Comparison of ENCODE assay signal across 8 cellular contexts in the genomic region with DNA sequence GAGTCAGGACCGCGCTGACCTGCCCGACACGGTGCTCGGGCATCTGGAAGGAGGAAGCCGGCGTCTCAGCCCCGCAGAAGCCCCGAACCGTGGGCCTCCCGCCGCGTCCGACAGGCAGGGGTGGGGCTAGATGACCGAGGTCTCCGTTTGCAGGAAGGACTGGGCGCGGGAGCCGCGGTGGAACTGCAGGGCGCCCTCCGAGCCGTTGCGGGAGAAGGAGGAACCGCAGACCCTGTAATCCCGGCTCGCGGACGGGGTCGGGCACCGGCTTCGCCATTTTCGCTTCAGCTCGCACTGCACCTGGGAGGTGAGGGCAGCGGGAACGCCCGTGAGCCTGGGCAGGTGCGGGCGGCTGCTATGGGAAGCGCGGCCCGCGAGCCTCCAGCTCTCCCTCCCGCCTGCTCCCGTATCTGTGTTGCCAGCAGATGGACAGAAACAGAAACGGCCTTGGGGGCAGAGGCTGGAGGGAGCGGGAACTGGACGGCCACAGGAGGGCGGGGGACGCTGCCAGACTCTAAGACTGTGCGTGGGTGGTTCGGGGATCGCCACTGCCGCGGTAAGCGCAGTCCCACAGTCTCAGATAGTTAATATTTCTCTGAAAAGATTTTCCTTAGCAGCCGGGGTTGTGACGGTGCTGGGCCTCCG.
DNase-seq lines count a peak whose midpoint lies in the region; ATAC-seq, FAIRE-seq and TF ChIP-seq lines count a peak whose summit lies in the region.

No MANE protein-coding gene starts in this region.

- H4K91ac ChIP-seq in H1 (replicated peaks; ENCODE audit: insufficient read length, low read length), result peak overlapping the region; percentile 69

- H3K79me2 ChIP-seq in H1 (ENCODE audit: control insufficient read depth in 1 of 2, insufficient read depth in 2 of 2, low read length in 2 of 2), result no peaks in the 10 kb centered on the region
- H3K79me2 ChIP-seq in mesendoderm (ENCODE audit: control insufficient read depth, insufficient read depth, low read length), result no peaks in the 10 kb centered on the region

- H3K4me3 ChIP-seq in HEK293 (ENCODE audit: low read depth, low read length), result peak overlapping the region; percentile 16
- peak overlapping the region; percentile 50 to 74 (median 64) for H3K4me3 ChIP-seq in H1 (ENCODE audit: extremely low read depth in 1 of 4, insufficient read depth in 2 of 4, low read depth in 3 of 4, low read length in 4 of 4)
- peak overlapping the region; percentile 39 for H3K4me3 ChIP-seq in mesendoderm (ENCODE audit: low read length)
- peak overlapping the region; percentile 29 to 52 (median 39) for H3K4me3 ChIP-seq in transverse colon

- peak; percentile 32 to 37; a peak in 3 of 4 replicates for TF ChIP-seq RAD21 in H1 (IDR thresholded peaks at IDR 0.05 in 1 of 2, conservative IDR thresholded peaks at IDR 0.05 in 1 of 2; ENCODE audit: low read depth in 2 of 2, low read length in 2 of 2)

- peak overlapping the region; percentile 95 for H3K18ac ChIP-seq in H1 (ENCODE audit: extremely low read depth, low read length)
- no peak overlapping the region for H3K18ac ChIP-seq in mesendoderm (ENCODE audit: low read length)

- H3K4me2 ChIP-seq in H1 (ENCODE audit: insufficient read depth in 1 of 2, low read depth in 2 of 2, low read length in 2 of 2), result peak overlapping the region; percentile 64 to 90
- peak overlapping the region; percentile 42 for H3K4me2 ChIP-seq in mesendoderm (ENCODE audit: low read length)

- FAIRE-seq in H1 (lab: Jason Lieb, UNC), result no peak

- H2BK5ac ChIP-seq in H1 (ENCODE audit: low read depth, low read length) (peak overlapping the region; percentile 52; the same call in 1 of the 2 replicates), mesendoderm (ENCODE audit: low read length) (no peak overlapping the region)

- H3K36me3 ChIP-seq in HEK293 (ENCODE audit: control insufficient read depth in 2 of 2, insufficient read depth in 1 of 2, low read length in 2 of 2), result no peaks in the 10 kb centered on the region
- H3K36me3 ChIP-seq in H1 (ENCODE audit: control insufficient read depth in 2 of 4, insufficient read depth in 4 of 4, low read length in 3 of 4), result no peaks in the 10 kb centered on the region; a peak in 1 of 8 replicates
- no peaks in the 10 kb centered on the region for H3K36me3 ChIP-seq in mesendoderm (ENCODE audit: control insufficient read depth, insufficient read depth, low read length)
- no peaks in the 10 kb centered on the region for H3K36me3 ChIP-seq in transverse colon

- no peak overlapping the region; the same call in 1 of the 2 replicates for H2BK12ac ChIP-seq in H1 (ENCODE audit: low read depth, low read length)

- H2AK5ac ChIP-seq in H1 (ENCODE audit: low read depth, low read length) (no peak overlapping the region), mesendoderm (ENCODE audit: low read length) (no peak overlapping the region)

- peak overlapping the region; percentile 63; the same call in 1 of the 2 replicates for H2AFZ ChIP-seq in H1 (ENCODE audit: low read length)

- CTCF ChIA-PET in HEK293 (lab: Yijun Ruan, JAX) (interaction anchor here (0.6 to 0.7 kb wide), 2 partner anchors 13 to 329 kb away, joined by 3 read pairs; no protein-coding TSS in a partner anchor), H1 (lab: Charles Lee; ENCODE audit: partially characterized antibody) (interaction anchor here (0.6 to 4.0 kb wide), 9 partner anchors 9 to 321 kb away, joined by 3 to 15 read pairs (median 5); no protein-coding TSS in a partner anchor)

- no peak for ATAC-seq in HG02840 (IDR thresholded peaks at IDR 0.05; ENCODE audit: low FRiP score, unreplicated experiment)

- H3K9ac ChIP-seq in H1 (replicated peaks in 1 of 4; ENCODE audit: extremely low read depth in 1 of 4, low read depth in 3 of 4, low read length in 3 of 4) (peak overlapping the region in 3 of 4 experiments; percentile 25 to 29 (median 29); a peak in 5 of 7 replicates), mesendoderm (ENCODE audit: low read length) (peak overlapping the region; percentile 37)

- H3K23ac ChIP-seq in H1 (ENCODE audit: insufficient read length) (no peak overlapping the region), mesendoderm (ENCODE audit: low read length) (no peak overlapping the region)

- in situ Hi-C loops in ACHN (cut with HindIII; ENCODE audit: low pct_ligation_motif_present, low pct_unique_long_range_greater_than_20kb, low sequenced_read_pairs), result no loop called here
- in situ Hi-C loops in transverse colon (cut with MboI; ENCODE audit: low pct_ligation_motif_present in 1 of 4, low pct_unique_long_range_greater_than_20kb in 1 of 4, low sequenced_read_pairs in 3 of 4), result no loop called here

- peak overlapping the region; percentile 33 for H3K56ac ChIP-seq in H1 (replicated peaks; ENCODE audit: insufficient read length, low read depth, low read length)
- peak overlapping the region; percentile 85 for H3K56ac ChIP-seq in mesendoderm (ENCODE audit: low read length)

- H3K4me1 ChIP-seq in HEK293 (ENCODE audit: control insufficient read depth, insufficient read depth, low read length) (no peaks in the 10 kb centered on the region), H1 (replicated peaks in 1 of 4; ENCODE audit: control insufficient read depth in 3 of 4, insufficient read depth in 4 of 4, low read length in 3 of 4) (peaks cover 0 to 20% (median 13%) of the 10 kb centered on the region in 4 experiments; a peak in 6 of 7 replicates), mesendoderm (ENCODE audit: control insufficient read depth, low read depth, low read length) (no peaks in the 10 kb centered on the region), transverse colon (peaks cover 0 to 20% (median 8%) of the 10 kb centered on the region in 4 donors)

- H3K79me1 ChIP-seq in H1 (ENCODE audit: low read depth, low read length) (no peaks in the 10 kb centered on the region), mesendoderm (ENCODE audit: low read length) (no peaks in the 10 kb centered on the region)

- no peak overlapping the region for H3K14ac ChIP-seq in H1 (ENCODE audit: insufficient read length)

- H4K5ac ChIP-seq in H1 (ENCODE audit: insufficient read length, low read depth, low read length) (no peak overlapping the region), mesendoderm (ENCODE audit: low read length) (no peak overlapping the region)

- H2BK15ac ChIP-seq in H1 (ENCODE audit: low read length) (no peak overlapping the region), mesendoderm (replicated peaks; ENCODE audit: low read depth) (no peak overlapping the region)

- DNase-seq in ACHN (peak; percentile 76), SKM-1 (lab: John Stamatoyannopoulos, UW; ENCODE audit: unreplicated experiment) (peak; percentile 15), H1 (ENCODE audit: low read depth in 1 of 2, low spot score in 2 of 2) (peak; percentile 27 to 87), mesendoderm (peak; percentile 75), transverse colon (peak; percentile 56), GDM1 (lab: John Stamatoyannopoulos, UW) (no peak)

- peaks cover 0 to 3% (median 2%) of the 10 kb centered on the region in 4 experiments; a peak in 3 of 7 replicates for H3K27me3 ChIP-seq in H1 (replicated peaks in 1 of 4; ENCODE audit: control insufficient read depth in 3 of 4, extremely low read depth in 1 of 4, insufficient read depth in 3 of 4, low read length in 3 of 4)
- no peaks in the 10 kb centered on the region for H3K27me3 ChIP-seq in mesendoderm (ENCODE audit: insufficient read depth, low read length, poor library complexity)
- H3K27me3 ChIP-seq in transverse colon, result peaks cover 16% of the 10 kb centered on the region

- WGBS in H1 (ENCODE audit: extremely low coverage in 1 of 2, insufficient coverage in 1 of 2, insufficient read length in 1 of 2, insufficient replicate concordance in 2 of 2, low coverage in 1 of 2, low lambda C conversion rate in 2 of 2, missing lambda C conversion rate in 1 of 2), 2 experiments, result 5% methylated on average over 46 of the region's 59 CpGs; no CpG with 5 or more reads in 1 of the 2 experiments
- WGBS in mesendoderm (ENCODE audit: extremely low coverage, insufficient coverage, low lambda C conversion rate), result no CpG with 5 or more reads among the region's 59 CpGs
- 6% methylated on average over 51 of the region's 59 CpGs; no CpG with 5 or more reads in 1 of the 2 donors for WGBS in transverse colon (ENCODE audit: low coverage in 1 of 2), 2 donors

- POLR2A ChIA-PET in HEK293 (lab: Yijun Ruan, JAX) (no interaction called here), H1 (lab: Charles Lee; ENCODE audit: partially characterized antibody) (interaction anchor here (1.4 to 2.2 kb wide), 3 partner anchors 9 to 112 kb away, joined by 4 to 7 read pairs (median 5); no protein-coding TSS in a partner anchor)

- TF ChIP-seq CTCF in HEK293 (tag by site-specific recombination; IDR thresholded peaks at IDR 0.05) (peak; percentile 32; the same call in 1 of the 2 replicates), H1 (IDR thresholded peaks at IDR 0.05; ENCODE audit: control extremely low read depth in 1 of 3, insufficient read depth in 1 of 3, low read depth in 1 of 3, low read length in 3 of 3) (peak in 2 of 3 experiments; percentile 47 to 50; a peak in 3 of 4 replicates), transverse colon (IDR thresholded peaks at IDR 0.05) (peak; percentile 24 to 46 (median 34))

- H4K8ac ChIP-seq in H1 (ENCODE audit: extremely low read depth, insufficient read depth, low read length) (peak overlapping the region; percentile 26; the same call in 1 of the 2 replicates), mesendoderm (ENCODE audit: low read depth, low read length) (no peak overlapping the region)

- H3K4ac ChIP-seq in H1 (replicated peaks; ENCODE audit: insufficient read length, low read depth, low read length) (no peak overlapping the region), mesendoderm (ENCODE audit: low read depth, low read length) (no peak overlapping the region)

- H3K23me2 ChIP-seq in H1 (ENCODE audit: low read depth, low read length), result peaks cover 11% of the 10 kb centered on the region; the same call in 1 of the 2 replicates

- H3K9me3 ChIP-seq in HEK293 (ENCODE audit: control insufficient read depth, insufficient read depth, low read depth, low read length), result no peaks in the 10 kb centered on the region
- no peaks in the 10 kb centered on the region for H3K9me3 ChIP-seq in H1 (ENCODE audit: insufficient read depth in 2 of 2, low read depth in 1 of 2, low read length in 1 of 2)
- H3K9me3 ChIP-seq in transverse colon, result no peaks in the 10 kb centered on the region

- no peak overlapping the region for H2BK120ac ChIP-seq in H1 (replicated peaks; ENCODE audit: low read depth, low read length)
- H2BK120ac ChIP-seq in mesendoderm (ENCODE audit: low read depth, low read length), result no peak overlapping the region

- H3K27ac ChIP-seq in HEK293 (ENCODE audit: extremely low read depth, low read depth, low read length), result no peak overlapping the region
- no peak overlapping the region for H3K27ac ChIP-seq in H1 (ENCODE audit: low read depth, low read length)
- no peak overlapping the region for H3K27ac ChIP-seq in mesendoderm (ENCODE audit: low read depth, low read length)
- peak overlapping the region; percentile 18 to 64 (median 54) for H3K27ac ChIP-seq in transverse colon

- peak overlapping the region; percentile 80; the same call in 1 of the 2 replicates for H2BK20ac ChIP-seq in H1 (ENCODE audit: low read length)

- TF ChIP-seq POLR2A in H1 (IDR thresholded peaks at IDR 0.05; ENCODE audit: control extremely low read depth in 1 of 2, low read depth in 2 of 2, low read length in 2 of 2) (no peak; a peak in 1 of 3 replicates), transverse colon (IDR thresholded peaks at IDR 0.05) (no peak)

- TF ChIP-seq EP300 in H1 (IDR thresholded peaks at IDR 0.05; ENCODE audit: borderline replicate concordance in 1 of 2, low read depth in 2 of 2, low read length in 2 of 2) (no peak), transverse colon (IDR thresholded peaks at IDR 0.05; ENCODE audit: low read depth) (no peak)

- intact Hi-C loops in transverse colon (cut with DNase I; ENCODE audit: low total_unique reads), result no loop called here

- H4K20me1 ChIP-seq in H1 (replicated peaks in 1 of 2; ENCODE audit: control insufficient read depth in 1 of 2, insufficient read depth in 2 of 2, low read length in 2 of 2), result no peaks in the 10 kb centered on the region

Comparison
In these comparisons a context has a peak if more than half of its experiments do, and no peak if none do; other contexts are left out.
1. H3K27ac ChIP-seq: peak in transverse colon (4 of 4); none in HEK293 (single experiment), H1 (single experiment) and mesendoderm (single experiment).
2. Peak in every context shown above with its lines, with median percentiles within 50 percentile points of each other: H3K4me3 ChIP-seq and CTCF ChIP-seq.